1 cellular context compared by ENCODE assay signal in genomic region chr7:148434887-148435286, GRCh38.
TF ChIP-seq lines count a peak whose summit lies in the region.

No MANE protein-coding gene starts in this region.

TF ChIP-seq in HepG2, 621 proteins besides CTCF, POLR2A, EP300 and RAD21 (continued from another document):
- no peak for TF ChIP-seq HOMEZ (CRISPR knock-in tag; IDR thresholded peaks at IDR 0.05; ENCODE audit: low read depth)
- no peak for TF ChIP-seq THYN1 (CRISPR knock-in tag; IDR thresholded peaks at IDR 0.05; ENCODE audit: borderline replicate concordance, low read depth)
- no peak for TF ChIP-seq KAT7 (CRISPR knock-in tag; IDR thresholded peaks at IDR 0.05; ENCODE audit: borderline replicate concordance)
- no peak for TF ChIP-seq ZNF660 (CRISPR knock-in tag; IDR thresholded peaks at IDR 0.05; ENCODE audit: borderline replicate concordance, low read depth)
- TF ChIP-seq ATF6 (CRISPR knock-in tag; conservative IDR thresholded peaks at IDR 0.05), result no peak
- no peak for TF ChIP-seq ZBTB34 (CRISPR knock-in tag; IDR thresholded peaks at IDR 0.05)
- no peak for TF ChIP-seq ZNF253 (CRISPR knock-in tag; IDR thresholded peaks at IDR 0.05; ENCODE audit: borderline replicate concordance)
